15 cellular contexts compared by ENCODE assay signal in genomic region chr13:92739306-92739818, GRCh38.
A peak's percentile ranks its signal among the peaks of the same experiment; 100 is the strongest.
DNase-seq lines count a peak whose midpoint lies in the region; ATAC-seq and TF ChIP-seq lines count a peak whose summit lies in the region.
"Had no signal": no experiment of that assay in that cellular context is flagged by ENCODE, and none has a peak within 500 bp of the region (broad histone marks: within the 10 kb centered on the region; RNA-seq: fewer than 3 reads in every experiment).

No MANE protein-coding gene starts in this region.

- DNase-seq in DMS53 treated with DMSO at 0.1 percent for 48 hours (lab: John Stamatoyannopoulos, UW; ENCODE audit: unreplicated experiment), result peak; percentile 29
- peak; percentile 96 for DNase-seq in NCI-H146 treated with DMSO at 0.1 percent for 48 hours (lab: John Stamatoyannopoulos, UW; ENCODE audit: unreplicated experiment)
- peak; percentile 10 for DNase-seq in SK-N-DZ (ENCODE audit: low spot score)
- peak; percentile 1 to 63 for DNase-seq in foreskin fibroblast
- DNase-seq in medulla oblongata (ENCODE audit: extremely low spot score), result no peak
- no peak for DNase-seq in NCI-H524 treated with DMSO at 0.1 percent for 48 hours (lab: John Stamatoyannopoulos, UW)
- DNase-seq: NCI-H1092, NCI-H1694 treated with DMSO at 0.1 percent for 48 hours, NCI-H526 treated with DMSO at 0.1 percent for 48 hours, PC-3 had no signal

- no peak for ATAC-seq in activated T-helper 17 cell treated with anti-CD3 and anti-CD28 coated beads, Interleukin-2, amount 50 U/mL, for 72 hours (replicated peaks)
- ATAC-seq: HCT116, K562, PC-3 had no signal

- peaks cover 8% of the 10 kb centered on the region for H3K9me3 Mint-ChIP-seq in activated T-helper 17 cell treated with anti-CD3 and anti-CD28 coated beads, Interleukin-2, amount 50 U/mL, for 72 hours

- H3K27ac Mint-ChIP-seq in activated T-helper 17 cell treated with anti-CD3 and anti-CD28 coated beads, Interleukin-2, amount 50 U/mL, for 72 hours, result no peak overlapping the region
- H3K27ac Mint-ChIP-seq: T-helper 1 cell treated with Interleukin-12 subunit alpha and Interleukin-12 subunit beta and Interleukin-4 antibody, amounts not matched to agents 30 μg/mL and 1 μg/mL, for 36 hours had no signal

- H3K36me3 Mint-ChIP-seq in activated T-helper 17 cell treated with anti-CD3 and anti-CD28 coated beads, Interleukin-2, amount 50 U/mL, for 72 hours (ENCODE audit: low read depth), result no peaks in the 10 kb centered on the region

- no peaks in the 10 kb centered on the region for H3K4me1 Mint-ChIP-seq in activated T-helper 17 cell treated with anti-CD3 and anti-CD28 coated beads, Interleukin-2, amount 50 U/mL, for 72 hours

- H3K27me3 Mint-ChIP-seq in activated T-helper 17 cell treated with anti-CD3 and anti-CD28 coated beads, Interleukin-2, amount 50 U/mL, for 72 hours, result no peaks in the 10 kb centered on the region

- no peak for TF ChIP-seq CTCF in foreskin fibroblast (IDR thresholded peaks at IDR 0.05; ENCODE audit: low read depth, low read length)

- no peak overlapping the region for H3K4me3 Mint-ChIP-seq in activated T-helper 17 cell treated with anti-CD3 and anti-CD28 coated beads, Interleukin-2, amount 50 U/mL, for 72 hours
- H3K4me3 Mint-ChIP-seq: T-helper 1 cell treated with Interleukin-12 subunit alpha and Interleukin-12 subunit beta and Interleukin-4 antibody, amounts not matched to agents 30 μg/mL and 1 μg/mL, for 36 hours had no signal

- H3K4me3 ChIP-seq in foreskin fibroblast (ENCODE audit: low read depth in 1 of 2, low read length in 2 of 2), result no peak overlapping the region
- H3K4me3 ChIP-seq: BLaER1, K562 had no signal

Comparison
In these comparisons a context has a peak if more than half of its experiments do, and no peak if none do; other contexts are left out.
1. DNase-seq: peak in DMS53 treated with DMSO at 0.1 percent for 48 hours (single experiment), NCI-H146 treated with DMSO at 0.1 percent for 48 hours (single experiment), SK-N-DZ (single experiment) and foreskin fibroblast (2 of 2); none in medulla oblongata (single experiment) and NCI-H524 treated with DMSO at 0.1 percent for 48 hours (single experiment).